ENCODE assay signal across 13 cellular contexts in the genomic region with DNA sequence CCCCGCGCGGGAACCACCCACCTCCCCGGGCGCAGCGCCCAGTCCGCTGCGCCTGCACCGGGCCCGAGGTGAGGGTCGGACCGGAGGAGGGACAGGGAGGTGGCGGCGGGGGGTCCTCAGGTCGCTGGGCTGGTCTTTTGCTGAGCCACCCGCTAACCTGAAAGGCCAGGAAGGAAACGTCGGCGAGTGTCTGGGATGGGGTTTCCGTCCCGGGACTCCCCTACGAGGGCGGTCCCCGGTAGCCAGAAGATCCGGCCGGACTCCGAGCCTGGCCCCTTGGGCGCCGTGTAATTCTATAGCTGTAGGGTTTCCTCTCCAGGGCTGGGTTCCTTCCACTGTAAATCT. TPM values are rescaled to one million over a fixed set of nuclear protein-coding genes. Genes with fewer than 3 reads are reported as not detected.
DNase-seq lines count a peak whose midpoint lies in the region; ATAC-seq, FAIRE-seq and TF ChIP-seq lines count a peak whose summit lies in the region.
"Had no signal": no experiment of that assay in that cellular context is flagged by ENCODE, and none has a peak within 500 bp of the region (broad histone marks: within the 10 kb centered on the region; RNA-seq: fewer than 3 reads in every experiment).

No MANE protein-coding gene starts in this region.

- H2BK120ac ChIP-seq in H1 (replicated peaks; ENCODE audit: low read depth, low read length), result no peak overlapping the region

- no peak overlapping the region for H3K18ac ChIP-seq in H1 (ENCODE audit: extremely low read depth, low read length)

- H3K4ac ChIP-seq in H1 (replicated peaks; ENCODE audit: insufficient read length, low read depth, low read length), result no peak overlapping the region

- no peak overlapping the region for H2BK20ac ChIP-seq in H1 (ENCODE audit: low read length)

- H3K4me1 ChIP-seq in cardiac muscle cell (ENCODE audit: low read depth), result peaks cover 47% of the 10 kb centered on the region
- H3K4me1 ChIP-seq in H1 (replicated peaks in 1 of 4; ENCODE audit: control insufficient read depth in 3 of 4, insufficient read depth in 4 of 4, low read length in 3 of 4), result peaks cover 0 to 40% (median 27%) of the 10 kb centered on the region in 4 experiments; a peak in 6 of 7 replicates
- peaks cover 16 to 74% (median 37%) of the 10 kb centered on the region in 4 donors for H3K4me1 ChIP-seq in upper lobe of left lung

- H3K36me3 ChIP-seq in cardiac muscle cell (peaks cover 29% of the 10 kb centered on the region), H1 (ENCODE audit: control insufficient read depth in 2 of 4, insufficient read depth in 4 of 4, low read length in 3 of 4) (peaks cover 0 to 18% (median 0%) of the 10 kb centered on the region in 4 experiments; a peak in 1 of 8 replicates), upper lobe of left lung (peaks cover 0 to 70% (median 32%) of the 10 kb centered on the region in 4 donors)

- H4K20me1 ChIP-seq in H1 (replicated peaks in 1 of 2; ENCODE audit: control insufficient read depth in 1 of 2, insufficient read depth in 2 of 2, low read length in 2 of 2), result peaks cover 43 to 44% of the 10 kb centered on the region in 2 experiments

- CTCF ChIA-PET in H1 (lab: Charles Lee; ENCODE audit: partially characterized antibody), result interaction anchor here (0.8 to 6.8 kb wide), 7 partner anchors 7 to 433 kb away, joined by 4 to 31 read pairs (median 4); no protein-coding TSS in a partner anchor

- H3K9me3 ChIP-seq in cardiac muscle cell (ENCODE audit: low read depth), result no peaks in the 10 kb centered on the region
- H3K9me3 ChIP-seq in H1 (ENCODE audit: insufficient read depth in 2 of 2, low read depth in 1 of 2, low read length in 1 of 2), result no peaks in the 10 kb centered on the region; a peak in 1 of 4 replicates
- no peaks in the 10 kb centered on the region for H3K9me3 ChIP-seq in upper lobe of left lung

- DNase-seq in cardiac muscle cell (ENCODE audit: low read depth in 1 of 2, low spot score in 1 of 2), result no peak
- no peak for DNase-seq in left cardiac atrium
- DNase-seq in H1 (ENCODE audit: low read depth in 1 of 2, low spot score in 2 of 2), result peak in 1 of 2 experiments; percentile 73
- DNase-seq in nephron progenitor cell, result no peak
- no peak for DNase-seq in upper lobe of left lung
- DNase-seq in inferior parietal cortex (ENCODE audit: extremely low spot score), result no peak
- DNase-seq in activated CD4-positive, alpha-beta T cell treated with anti-CD3 and anti-CD28 coated beads for 4 hours, result no peak
- no peak for DNase-seq in activated effector memory CD4-positive, alpha-beta T cell treated with Interleukin-2 at 50 U/mL for 16 hours
- DNase-seq: central memory CD4-positive, alpha-beta T cell; stimulated activated CD4-positive, alpha-beta T cell treated with anti-CD3 and anti-CD28 coated beads, Interleukin-1b, Interleukin-23, amount 100 ng/mL, for 48 hours; substantia nigra; T-helper 9 cell had no signal

- no peak overlapping the region for H2BK15ac ChIP-seq in H1 (ENCODE audit: low read length)

- POLR2A ChIA-PET in H1 (lab: Charles Lee; ENCODE audit: partially characterized antibody), result interaction anchor here (0.6 to 1.4 kb wide), 5 partner anchors 8 to 54 kb away, joined by 3 to 5 read pairs (median 3); no protein-coding TSS in a partner anchor

- H2BK5ac ChIP-seq in H1 (ENCODE audit: low read depth, low read length), result no peak overlapping the region

- no peaks in the 10 kb centered on the region for H3K36me3 Mint-ChIP-seq in nephron progenitor cell (ENCODE audit: low read depth)

- no peak overlapping the region for H3K27ac Mint-ChIP-seq in nephron progenitor cell

- H3K27ac ChIP-seq in cardiac muscle cell (peak overlapping the region; percentile 67), H1 (ENCODE audit: low read depth, low read length) (no peak overlapping the region), upper lobe of left lung (peak overlapping the region; percentile 90 to 97 (median 92))

- H3K4me3 Mint-ChIP-seq in nephron progenitor cell, result peak overlapping the region; percentile 60

- peak overlapping the region; percentile 63; the same call in 1 of the 2 replicates for H4K8ac ChIP-seq in H1 (ENCODE audit: extremely low read depth, insufficient read depth, low read length)

- intact Hi-C loops in left cardiac atrium (cut with DNase I), result loop anchor here in 1 of 2 donors (10.0 kb wide), 1 partner anchor 400 kb away; no protein-coding TSS in a partner anchor

- no peak overlapping the region for H3K9ac ChIP-seq in H1 (replicated peaks in 1 of 4; ENCODE audit: extremely low read depth in 1 of 4, low read depth in 3 of 4, low read length in 3 of 4)

- no peaks in the 10 kb centered on the region for H3K9me3 Mint-ChIP-seq in nephron progenitor cell

- TF ChIP-seq EP300 in H1 (IDR thresholded peaks at IDR 0.05; ENCODE audit: borderline replicate concordance in 1 of 2, low read depth in 2 of 2, low read length in 2 of 2), result no peak
- TF ChIP-seq EP300 in upper lobe of left lung (IDR thresholded peaks at IDR 0.05), result no peak

- no peak for TF ChIP-seq POLR2A in H1 (IDR thresholded peaks at IDR 0.05; ENCODE audit: control extremely low read depth in 1 of 2, low read depth in 2 of 2, low read length in 2 of 2)
- no peak for TF ChIP-seq POLR2A in upper lobe of left lung (IDR thresholded peaks at IDR 0.05)

- no peak overlapping the region for H2AFZ ChIP-seq in H1 (ENCODE audit: low read length)

- H4K5ac ChIP-seq in H1 (ENCODE audit: insufficient read length, low read depth, low read length), result no peak overlapping the region

- no peak overlapping the region for H3K14ac ChIP-seq in H1 (ENCODE audit: insufficient read length)

- peaks cover 29% of the 10 kb centered on the region for H3K4me1 Mint-ChIP-seq in nephron progenitor cell

- H3K4me3 ChIP-seq in cardiac muscle cell, result peak overlapping the region; percentile 63
- H3K4me3 ChIP-seq in H1 (ENCODE audit: extremely low read depth in 1 of 4, insufficient read depth in 2 of 4, low read depth in 3 of 4, low read length in 4 of 4), result peak overlapping the region in 3 of 4 experiments; percentile 3 to 49 (median 5); a peak in 4 of 8 replicates
- H3K4me3 ChIP-seq in upper lobe of left lung, result peak overlapping the region; percentile 2 to 63 (median 58)

- ATAC-seq in left cardiac atrium, result no peak
- ATAC-seq in upper lobe of left lung (ENCODE audit: low FRiP score in 2 of 2), result no peak

- H3K27me3 ChIP-seq in cardiac muscle cell (peaks cover 66% of the 10 kb centered on the region), H1 (replicated peaks in 1 of 4; ENCODE audit: control insufficient read depth in 3 of 4, extremely low read depth in 1 of 4, insufficient read depth in 3 of 4, low read length in 3 of 4) (peaks cover 98 to 100% (median 99%) of the 10 kb centered on the region in 4 experiments), upper lobe of left lung (peaks cover 1 to 57% (median 39%) of the 10 kb centered on the region in 4 donors)

- H3K4me2 ChIP-seq in H1 (ENCODE audit: insufficient read depth in 1 of 2, low read depth in 2 of 2, low read length in 2 of 2), result peak overlapping the region; percentile 63 to 65

- no peak overlapping the region for H3K56ac ChIP-seq in H1 (replicated peaks; ENCODE audit: insufficient read length, low read depth, low read length)

- H3K27me3 Mint-ChIP-seq in nephron progenitor cell (ENCODE audit: low read depth, poor library complexity), result peaks cover 92% of the 10 kb centered on the region

- no peak for TF ChIP-seq CTCF in cardiac muscle cell (IDR thresholded peaks at IDR 0.05; ENCODE audit: low read depth, low read length)
- TF ChIP-seq CTCF in H1 (IDR thresholded peaks at IDR 0.05; ENCODE audit: control extremely low read depth in 1 of 3, insufficient read depth in 1 of 3, low read depth in 1 of 3, low read length in 3 of 3), result no peak
- TF ChIP-seq CTCF in nephron progenitor cell (IDR thresholded peaks at IDR 0.05), result no peak
- no peak for TF ChIP-seq CTCF in upper lobe of left lung (IDR thresholded peaks at IDR 0.05)

- no peak for TF ChIP-seq RAD21 in H1 (IDR thresholded peaks at IDR 0.05 in 1 of 2, conservative IDR thresholded peaks at IDR 0.05 in 1 of 2; ENCODE audit: low read depth in 2 of 2, low read length in 2 of 2)

- H3K23ac ChIP-seq in H1 (ENCODE audit: insufficient read length), result no peak overlapping the region

- no peak overlapping the region for H2AK5ac ChIP-seq in H1 (ENCODE audit: low read depth, low read length)

- FAIRE-seq in H1 (lab: Jason Lieb, UNC), result no peak

- 3% methylated on average over 29 of the region's 29 CpGs; no CpG with 5 or more reads in 1 of the 2 experiments for WGBS in H1 (ENCODE audit: extremely low coverage in 1 of 2, insufficient coverage in 1 of 2, insufficient read length in 1 of 2, insufficient replicate concordance in 2 of 2, low coverage in 1 of 2, low lambda C conversion rate in 2 of 2, missing lambda C conversion rate in 1 of 2), 2 experiments
- WGBS in upper lobe of left lung, 2 donors, result 41% methylated on average over 28 of the region's 29 CpGs; no CpG with 5 or more reads in 1 of the 2 donors

- H4K91ac ChIP-seq in H1 (replicated peaks; ENCODE audit: insufficient read length, low read length), result no peak overlapping the region

- H3K79me2 ChIP-seq in H1 (ENCODE audit: control insufficient read depth in 1 of 2, insufficient read depth in 2 of 2, low read length in 2 of 2), result no peaks in the 10 kb centered on the region

- no peak overlapping the region for H2BK12ac ChIP-seq in H1 (ENCODE audit: low read depth, low read length)

- peaks cover 2% of the 10 kb centered on the region; the same call in 1 of the 2 replicates for H3K23me2 ChIP-seq in H1 (ENCODE audit: low read depth, low read length)

- H3K79me1 ChIP-seq in H1 (ENCODE audit: low read depth, low read length), result no peaks in the 10 kb centered on the region

RNA-seq across cellular contexts. Expression of a gene that starts 5.0 kb away (rescaled TPM):
- 228 and 273 TPM in 2 replicates for total RNA-seq in cardiac muscle cell
- 193 and 212 TPM in 2 replicates for polyA plus RNA-seq in cardiac muscle cell
- total RNA-seq in left cardiac atrium, result 10 to 100 TPM; 12.1 to 17.0 TPM
- not detected in 2 replicates for total RNA-seq in H1 (2021; fragmentation: NEBNext Ultra II Directional; extraction: Animal tissue kit (Norgen Biotek cat#: 25700))
- 0.02 TPM in 1 of 2 replicates, not detected in the other for polyA plus RNA-seq in H1 (2011; rRNA removed)
- polyA plus RNA-seq in H1 (2011; cell fraction: cytosol; rRNA removed), result not detected
- not detected for polyA plus RNA-seq in H1 (2011; cell fraction: nucleus; rRNA removed)
- 0.09 TPM in 1 of 4 replicates, not detected in the others for polyA plus RNA-seq in H1 (2012, experiment 1 of 2)
- polyA plus RNA-seq in H1 (2012, experiment 2 of 2), result not detected
- not detected for polyA plus RNA-seq in H1 (2013, experiment 1 of 2)
- not detected for polyA plus RNA-seq in H1 (2013, experiment 2 of 2)
- not detected in 2 replicates for polyA minus RNA-seq in H1 (2011; rRNA and poly(A)+ RNA removed)
- polyA minus RNA-seq in H1 (2011; cell fraction: cytosol; rRNA and poly(A)+ RNA removed), result not detected
- not detected for polyA minus RNA-seq in H1 (2011; cell fraction: nucleus; rRNA and poly(A)+ RNA removed)
- 100 to 1,000 TPM in 2 of 6 donors, 10 to 100 TPM in 4; 22.4 to 130 (median 92.7) TPM for total RNA-seq in upper lobe of left lung

RNA-seq across cellular contexts. Expression of a gene that starts 47.5 kb away (rescaled TPM):
- total RNA-seq in cardiac muscle cell, result 1.6 and 1.9 TPM in 2 replicates
- 0.54 and 2.6 TPM in 2 replicates for polyA plus RNA-seq in cardiac muscle cell
- not detected for total RNA-seq in left cardiac atrium
- total RNA-seq in H1 (2021; fragmentation: NEBNext Ultra II Directional; extraction: Animal tissue kit (Norgen Biotek cat#: 25700)), result not detected in 2 replicates
- polyA plus RNA-seq in H1 (2011; rRNA removed), result 0.02 TPM in 1 of 2 replicates, not detected in the other
- not detected for polyA plus RNA-seq in H1 (2011; cell fraction: cytosol; rRNA removed)
- not detected for polyA plus RNA-seq in H1 (2011; cell fraction: nucleus; rRNA removed)
- polyA plus RNA-seq in H1 (2012, experiment 1 of 2), result 0.15 to 0.34 TPM in 2 of 4 replicates, not detected in the others
- 0.04 TPM for polyA plus RNA-seq in H1 (2012, experiment 2 of 2)
- polyA plus RNA-seq in H1 (2013, experiment 1 of 2), result not detected
- polyA plus RNA-seq in H1 (2013, experiment 2 of 2), result 0.02 TPM
- polyA minus RNA-seq in H1 (2011; rRNA and poly(A)+ RNA removed), result not detected in 2 replicates
- polyA minus RNA-seq in H1 (2011; cell fraction: cytosol; rRNA and poly(A)+ RNA removed), result not detected
- not detected for polyA minus RNA-seq in H1 (2011; cell fraction: nucleus; rRNA and poly(A)+ RNA removed)
- 10 to 100 TPM; 10.2 to 69.1 (median 22.7) TPM for total RNA-seq in upper lobe of left lung
- total RNA-seq: glomerular endothelial cell had no signal

Comparison
In these comparisons a context has a peak if more than half of its experiments do, and no peak if none do; other contexts are left out.
1. H3K4me3 ChIP-seq: peak in every context shown above with its lines; median percentile 63 in cardiac muscle cell; 58 in upper lobe of left lung; 5 in H1.
2. RNA of a gene that starts 5.0 kb away (total RNA-seq): 228 to 273 TPM in cardiac muscle cell, 22.4 to 130 TPM in upper lobe of left lung and 12.1 to 17.0 TPM in left cardiac atrium; not detected in H1; every median in the first group is over 10 times any median in the second.